11 cellular contexts compared by ENCODE assay signal in genomic region chr13:27004866-27005265, GRCh38.
DNase-seq lines count a peak whose midpoint lies in the region; ATAC-seq and TF ChIP-seq lines count a peak whose summit lies in the region.
"Had no signal": no experiment of that assay in that cellular context is flagged by ENCODE, and none has a peak within 500 bp of the region (broad histone marks: within the 10 kb centered on the region; RNA-seq: fewer than 3 reads in every experiment).

No MANE protein-coding gene starts in this region.

- H3K4me1 ChIP-seq in BLaER1 treated with 17β-estradiol and CSF1 and Interleukin-3, amounts not matched to agents 10 nM and 100 nM = peaks cover 11 to 17% (median 16%) of the 10 kb centered on the region in 10 experiments
- no peaks in the 10 kb centered on the region for H3K4me1 ChIP-seq in HEK293 (ENCODE audit: control insufficient read depth, insufficient read depth, low read length)
- peaks cover 4% of the 10 kb centered on the region for H3K4me1 ChIP-seq in endocrine pancreas (ENCODE audit: control insufficient read depth, insufficient read depth, low read length)
- H3K4me1 ChIP-seq in spleen = peaks cover 6 to 35% (median 15%) of the 10 kb centered on the region in 6 donors
- peaks cover 14% of the 10 kb centered on the region for H3K4me1 ChIP-seq in hepatocyte (ENCODE audit: insufficient read depth)

- ATAC-seq in GM19395 (IDR thresholded peaks at IDR 0.05; ENCODE audit: unreplicated experiment) = no peak
- ATAC-seq: Right ventricle myocardium inferior had no signal

- peak; percentile 56 for DNase-seq in spleen
- no peak for DNase-seq in hepatocyte (ENCODE audit: low spot score)
- no peak for DNase-seq in glomerular visceral epithelial cell (ENCODE audit: extremely low spot score)
- DNase-seq: NCI-H2029; NK-92 treated with Interleukin-12 subunit alpha and Interleukin-12 subunit beta, amount 100 ng/mL, for 24 hours had no signal

- H2AFZ ChIP-seq in hepatocyte = no peak overlapping the region

- peaks cover 44 to 90% (median 89%) of the 10 kb centered on the region in 11 experiments for H3K27me3 ChIP-seq in BLaER1 treated with 17β-estradiol and CSF1 and Interleukin-3, amounts not matched to agents 10 nM and 100 nM
- H3K27me3 ChIP-seq in endocrine pancreas (ENCODE audit: control insufficient read depth, insufficient read depth, low read length) (no peaks in the 10 kb centered on the region), spleen (replicated peaks in 1 of 7) (peaks cover 0 to 26% (median 21%) of the 10 kb centered on the region in 7 donors), hepatocyte (peaks cover 15% of the 10 kb centered on the region)

- no peaks in the 10 kb centered on the region for H3K36me3 ChIP-seq in BLaER1 treated with 17β-estradiol and CSF1 and Interleukin-3, amounts not matched to agents 10 nM and 100 nM
- H3K36me3 ChIP-seq in HEK293 (ENCODE audit: control insufficient read depth in 2 of 2, insufficient read depth in 1 of 2, low read length in 2 of 2) (no peaks in the 10 kb centered on the region), endocrine pancreas (ENCODE audit: control insufficient read depth, insufficient read depth, low read length) (no peaks in the 10 kb centered on the region), spleen (no peaks in the 10 kb centered on the region), hepatocyte (replicated peaks; ENCODE audit: insufficient read depth, low read depth) (no peaks in the 10 kb centered on the region)

- POLR2A ChIA-PET in HEK293 (lab: Yijun Ruan, JAX) = no interaction called here

- H3K4me2 ChIP-seq in BLaER1 treated with 17β-estradiol and CSF1 and Interleukin-3, amounts not matched to agents 10 nM and 100 nM = peak overlapping the region in 8 of 11 experiments; percentile 49 to 80 (median 56); a peak in 10 of 22 replicates
- H3K4me2 ChIP-seq in hepatocyte = no peak overlapping the region

- 85 to 94% (median 87%) methylated on average over 5 of the region's 5 CpGs for WGBS in spleen, 5 donors
- WGBS in hepatocyte (ENCODE audit: low lambda C conversion rate, missing lambda C conversion rate) = 85% methylated on average over 5 of the region's 5 CpGs

- H3K4me3 ChIP-seq in BLaER1 treated with 17β-estradiol and CSF1 and Interleukin-3, amounts not matched to agents 10 nM and 100 nM = no peak overlapping the region
- no peak overlapping the region for H3K4me3 ChIP-seq in HEK293 (ENCODE audit: low read depth, low read length)
- H3K4me3 ChIP-seq in endocrine pancreas (ENCODE audit: control insufficient read depth, insufficient read depth, low read length) = no peak overlapping the region
- no peak overlapping the region for H3K4me3 ChIP-seq in spleen
- no peak overlapping the region for H3K4me3 ChIP-seq in hepatocyte

- CTCF ChIA-PET in HEK293 (lab: Yijun Ruan, JAX) = no interaction called here

- H3K9ac ChIP-seq in BLaER1 treated with 17β-estradiol and CSF1 and Interleukin-3, amounts not matched to agents 10 nM and 100 nM = no peak overlapping the region
- H3K9ac ChIP-seq in endocrine pancreas (ENCODE audit: control insufficient read depth, insufficient read depth, low read length) = peak overlapping the region; percentile 11

- peaks cover 0 to 12% (median 8%) of the 10 kb centered on the region in 11 experiments; a peak in 12 of 22 replicates for H3K9me3 ChIP-seq in BLaER1 treated with 17β-estradiol and CSF1 and Interleukin-3, amounts not matched to agents 10 nM and 100 nM (replicated peaks in 1 of 11)
- H3K9me3 ChIP-seq in HEK293 (ENCODE audit: control insufficient read depth, insufficient read depth, low read depth, low read length) (no peaks in the 10 kb centered on the region), endocrine pancreas (ENCODE audit: control insufficient read depth, low read length) (no peaks in the 10 kb centered on the region), spleen (peaks cover 0 to 4% (median 0%) of the 10 kb centered on the region in 8 donors), hepatocyte (ENCODE audit: low read depth) (no peaks in the 10 kb centered on the region)

- peaks cover 0 to 23% (median 7%) of the 10 kb centered on the region in 11 experiments; a peak in 7 of 22 replicates for H4K20me1 ChIP-seq in BLaER1 treated with 17β-estradiol and CSF1 and Interleukin-3, amounts not matched to agents 10 nM and 100 nM
- no peaks in the 10 kb centered on the region for H4K20me1 ChIP-seq in hepatocyte (ENCODE audit: insufficient read depth, poor library complexity, severe bottlenecking)

- TF ChIP-seq CTCF in HEK293 (tag by site-specific recombination; IDR thresholded peaks at IDR 0.05) = no peak
- TF ChIP-seq CTCF in spleen (IDR thresholded peaks at IDR 0.05 in 8 of 11, conservative IDR thresholded peaks at IDR 0.05 in 3 of 11) = no peak
- no peak for TF ChIP-seq CTCF in hepatocyte (IDR thresholded peaks at IDR 0.05; ENCODE audit: poor library complexity)

- intact Hi-C loops in spleen (cut with DNase I; ENCODE audit: low total_unique reads) = no loop called here

- H3K79me2 ChIP-seq in hepatocyte = no peaks in the 10 kb centered on the region

- no peaks in the 10 kb centered on the region for H3K9me2 ChIP-seq in hepatocyte (replicated peaks; ENCODE audit: insufficient read depth)

- no peak overlapping the region for H3K27ac ChIP-seq in BLaER1 treated with 17β-estradiol and CSF1 and Interleukin-3, amounts not matched to agents 10 nM and 100 nM
- H3K27ac ChIP-seq in HEK293 (ENCODE audit: extremely low read depth, low read depth, low read length) = no peak overlapping the region
- H3K27ac ChIP-seq in spleen = peak overlapping the region in 2 of 8 donors; percentile 7 to 21
- H3K27ac ChIP-seq in hepatocyte = no peak overlapping the region
- H3K27ac ChIP-seq: C4-2B had no signal

- TF ChIP-seq POLR2A in spleen (IDR thresholded peaks at IDR 0.05) = no peak

TF ChIP-seq in HEK293, 187 proteins besides CTCF, POLR2A, EP300 and RAD21:
- TF ChIP-seq ZSCAN18 (tag by site-specific recombination; IDR thresholded peaks at IDR 0.05) (no peak), ZNF596 (tag by site-specific recombination; IDR thresholded peaks at IDR 0.05) (peak; percentile 79; the same call in 1 of the 2 replicates), ZNF488 (tag by site-specific recombination; IDR thresholded peaks at IDR 0.05) (no peak)
